1 cellular context compared by ENCODE assay signal in the genomic region with DNA sequence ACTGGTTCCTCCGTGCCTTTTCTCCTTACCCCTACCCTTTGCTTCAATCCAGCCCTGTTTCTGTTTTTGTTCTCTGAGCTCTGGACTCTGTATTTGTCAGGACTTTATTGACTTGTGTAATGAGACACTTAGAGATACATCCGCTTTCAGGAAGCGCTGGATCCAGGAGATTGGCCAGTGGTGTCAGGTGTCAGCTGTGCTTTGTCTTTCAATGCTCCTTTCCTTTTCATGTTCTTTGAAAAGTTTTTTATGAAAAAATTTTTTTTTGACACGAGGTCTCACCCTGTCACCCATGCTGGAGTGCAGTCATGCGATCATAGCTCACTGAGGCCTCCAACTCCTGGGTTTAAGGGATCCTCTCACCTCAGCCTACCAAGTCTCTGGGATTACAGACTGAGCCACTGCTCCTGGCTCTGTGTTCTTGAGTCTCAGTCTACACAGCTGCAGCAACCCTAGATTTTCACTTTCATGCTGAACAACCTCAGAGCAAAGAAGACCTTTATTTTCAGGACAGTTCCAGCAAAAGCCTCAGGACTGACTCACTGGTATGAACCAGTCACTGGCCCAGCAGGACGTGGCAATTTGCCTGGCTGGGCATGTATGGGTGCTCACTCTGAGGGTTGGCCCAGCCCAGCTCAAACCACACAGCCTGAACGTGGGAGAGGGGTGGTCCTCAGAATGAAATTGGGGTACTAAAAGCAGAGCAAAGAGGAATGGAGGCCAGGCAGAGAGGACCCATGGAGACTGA.
A peak's percentile ranks its signal among the peaks of the same experiment; 100 is the strongest.
TF ChIP-seq lines count a peak whose summit lies in the region.

No MANE protein-coding gene starts in this region.

TF ChIP-seq in HepG2, 621 proteins besides CTCF, POLR2A, EP300 and RAD21 (continued from another document and continues in another):
- TF ChIP-seq, protein P1, sequence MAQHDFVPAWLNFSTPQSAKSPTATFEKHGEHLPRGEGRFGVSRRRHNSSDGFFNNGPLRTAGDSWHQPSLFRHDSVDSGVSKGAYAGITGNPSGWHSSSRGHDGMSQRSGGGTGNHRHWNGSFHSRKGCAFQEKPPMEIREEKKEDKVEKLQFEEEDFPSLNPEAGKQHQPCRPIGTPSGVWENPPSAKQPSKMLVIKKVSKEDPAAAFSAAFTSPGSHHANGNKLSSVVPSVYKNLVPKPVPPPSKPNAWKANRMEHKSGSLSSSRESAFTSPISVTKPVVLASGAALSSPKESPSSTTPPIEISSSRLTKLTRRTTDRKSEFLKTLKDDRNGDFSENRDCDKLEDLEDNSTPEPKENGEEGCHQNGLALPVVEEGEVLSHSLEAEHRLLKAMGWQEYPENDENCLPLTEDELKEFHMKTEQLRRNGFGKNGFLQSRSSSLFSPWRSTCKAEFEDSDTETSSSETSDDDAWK (CRISPR knock-in tag; IDR thresholded peaks at IDR 0.05): no peak
- TF ChIP-seq, protein P2, sequence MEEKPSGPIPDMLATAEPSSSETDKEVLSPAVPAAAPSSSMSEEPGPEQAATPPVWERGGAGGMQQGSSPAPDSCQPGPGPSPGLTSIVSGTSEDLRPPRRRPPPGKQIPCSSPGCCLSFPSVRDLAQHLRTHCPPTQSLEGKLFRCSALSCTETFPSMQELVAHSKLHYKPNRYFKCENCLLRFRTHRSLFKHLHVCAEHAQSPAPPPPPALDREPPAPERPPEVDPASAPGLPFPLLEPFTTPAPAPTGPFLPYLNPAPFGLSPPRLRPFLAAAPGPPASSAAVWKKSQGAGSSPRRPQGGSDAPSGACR (CRISPR knock-in tag; IDR thresholded peaks at IDR 0.05): no peak
- no peak for TF ChIP-seq ZNF383 (CRISPR knock-in tag; IDR thresholded peaks at IDR 0.05; ENCODE audit: borderline replicate concordance)
- TF ChIP-seq RELA (CRISPR knock-in tag; IDR thresholded peaks at IDR 0.05): no peak
- peak; percentile 92 for TF ChIP-seq ZMYM3 (CRISPR knock-in tag; IDR thresholded peaks at IDR 0.05)
- no peak for TF ChIP-seq KLF6 (CRISPR knock-in tag; IDR thresholded peaks at IDR 0.05)
- TF ChIP-seq, protein P3, sequence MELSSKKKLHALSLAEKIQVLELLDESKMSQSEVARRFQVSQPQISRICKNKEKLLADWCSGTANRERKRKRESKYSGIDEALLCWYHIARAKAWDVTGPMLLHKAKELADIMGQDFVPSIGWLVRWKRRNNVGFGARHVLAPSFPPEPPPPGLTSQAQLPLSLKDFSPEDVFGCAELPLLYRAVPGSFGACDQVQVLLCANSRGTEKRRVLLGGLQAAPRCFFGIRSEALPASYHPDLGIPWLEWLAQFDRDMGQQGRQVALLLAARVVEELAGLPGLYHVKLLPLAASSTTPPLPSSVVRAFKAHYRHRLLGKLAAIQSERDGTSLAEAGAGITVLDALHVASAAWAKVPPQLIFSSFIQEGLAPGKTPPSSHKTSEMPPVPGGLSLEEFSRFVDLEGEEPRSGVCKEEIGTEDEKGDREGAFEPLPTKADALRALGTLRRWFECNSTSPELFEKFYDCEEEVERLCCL (CRISPR knock-in tag; IDR thresholded peaks at IDR 0.05; ENCODE audit: borderline replicate concordance): no peak
- TF ChIP-seq ZBTB42 (CRISPR knock-in tag; IDR thresholded peaks at IDR 0.05): no peak
- TF ChIP-seq ADNP (CRISPR knock-in tag; IDR thresholded peaks at IDR 0.05): peak; percentile 46; the same call in 1 of the 2 replicates
- no peak for TF ChIP-seq ARHGAP35 (CRISPR knock-in tag; IDR thresholded peaks at IDR 0.05; ENCODE audit: borderline replicate concordance)
- no peak for TF ChIP-seq KLF9 (CRISPR knock-in tag; IDR thresholded peaks at IDR 0.05; ENCODE audit: low read depth)
- TF ChIP-seq, protein P4, sequence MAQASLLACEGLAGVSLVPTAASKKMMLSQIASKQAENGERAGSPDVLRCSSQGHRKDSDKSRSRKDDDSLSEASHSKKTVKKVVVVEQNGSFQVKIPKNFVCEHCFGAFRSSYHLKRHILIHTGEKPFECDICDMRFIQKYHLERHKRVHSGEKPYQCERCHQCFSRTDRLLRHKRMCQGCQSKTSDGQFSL (CRISPR knock-in tag; IDR thresholded peaks at IDR 0.05): no peak
- no peak for TF ChIP-seq ZBTB8A (CRISPR knock-in tag; IDR thresholded peaks at IDR 0.05; ENCODE audit: borderline replicate concordance, low read depth)
- no peak for TF ChIP-seq PRMT3 (CRISPR knock-in tag; IDR thresholded peaks at IDR 0.05; ENCODE audit: borderline replicate concordance, low read depth)
- no peak for TF ChIP-seq ISX (CRISPR knock-in tag; conservative IDR thresholded peaks at IDR 0.05)
- no peak for TF ChIP-seq REPIN1 (CRISPR knock-in tag; IDR thresholded peaks at IDR 0.05; ENCODE audit: borderline replicate concordance, low read depth)
- no peak for TF ChIP-seq ZNF230 (CRISPR knock-in tag; IDR thresholded peaks at IDR 0.05)
- TF ChIP-seq, protein P5, sequence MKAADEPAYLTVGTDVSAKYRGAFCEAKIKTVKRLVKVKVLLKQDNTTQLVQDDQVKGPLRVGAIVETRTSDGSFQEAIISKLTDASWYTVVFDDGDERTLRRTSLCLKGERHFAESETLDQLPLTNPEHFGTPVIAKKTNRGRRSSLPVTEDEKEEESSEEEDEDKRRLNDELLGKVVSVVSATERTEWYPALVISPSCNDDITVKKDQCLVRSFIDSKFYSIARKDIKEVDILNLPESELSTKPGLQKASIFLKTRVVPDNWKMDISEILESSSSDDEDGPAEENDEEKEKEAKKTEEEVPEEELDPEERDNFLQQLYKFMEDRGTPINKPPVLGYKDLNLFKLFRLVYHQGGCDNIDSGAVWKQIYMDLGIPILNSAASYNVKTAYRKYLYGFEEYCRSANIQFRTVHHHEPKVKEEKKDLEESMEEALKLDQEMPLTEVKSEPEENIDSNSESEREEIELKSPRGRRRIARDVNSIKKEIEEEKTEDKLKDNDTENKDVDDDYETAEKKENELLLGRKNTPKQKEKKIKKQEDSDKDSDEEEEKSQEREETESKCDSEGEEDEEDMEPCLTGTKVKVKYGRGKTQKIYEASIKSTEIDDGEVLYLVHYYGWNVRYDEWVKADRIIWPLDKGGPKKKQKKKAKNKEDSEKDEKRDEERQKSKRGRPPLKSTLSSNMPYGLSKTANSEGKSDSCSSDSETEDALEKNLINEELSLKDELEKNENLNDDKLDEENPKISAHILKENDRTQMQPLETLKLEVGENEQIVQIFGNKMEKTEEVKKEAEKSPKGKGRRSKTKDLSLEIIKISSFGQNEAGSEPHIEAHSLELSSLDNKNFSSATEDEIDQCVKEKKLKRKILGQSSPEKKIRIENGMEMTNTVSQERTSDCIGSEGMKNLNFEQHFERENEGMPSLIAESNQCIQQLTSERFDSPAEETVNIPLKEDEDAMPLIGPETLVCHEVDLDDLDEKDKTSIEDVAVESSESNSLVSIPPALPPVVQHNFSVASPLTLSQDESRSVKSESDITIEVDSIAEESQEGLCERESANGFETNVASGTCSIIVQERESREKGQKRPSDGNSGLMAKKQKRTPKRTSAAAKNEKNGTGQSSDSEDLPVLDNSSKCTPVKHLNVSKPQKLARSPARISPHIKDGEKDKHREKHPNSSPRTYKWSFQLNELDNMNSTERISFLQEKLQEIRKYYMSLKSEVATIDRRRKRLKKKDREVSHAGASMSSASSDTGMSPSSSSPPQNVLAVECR (CRISPR knock-in tag; IDR thresholded peaks at IDR 0.05; ENCODE audit: borderline replicate concordance): peak; percentile 28; the same call in 1 of the 2 replicates
- TF ChIP-seq, protein P6, sequence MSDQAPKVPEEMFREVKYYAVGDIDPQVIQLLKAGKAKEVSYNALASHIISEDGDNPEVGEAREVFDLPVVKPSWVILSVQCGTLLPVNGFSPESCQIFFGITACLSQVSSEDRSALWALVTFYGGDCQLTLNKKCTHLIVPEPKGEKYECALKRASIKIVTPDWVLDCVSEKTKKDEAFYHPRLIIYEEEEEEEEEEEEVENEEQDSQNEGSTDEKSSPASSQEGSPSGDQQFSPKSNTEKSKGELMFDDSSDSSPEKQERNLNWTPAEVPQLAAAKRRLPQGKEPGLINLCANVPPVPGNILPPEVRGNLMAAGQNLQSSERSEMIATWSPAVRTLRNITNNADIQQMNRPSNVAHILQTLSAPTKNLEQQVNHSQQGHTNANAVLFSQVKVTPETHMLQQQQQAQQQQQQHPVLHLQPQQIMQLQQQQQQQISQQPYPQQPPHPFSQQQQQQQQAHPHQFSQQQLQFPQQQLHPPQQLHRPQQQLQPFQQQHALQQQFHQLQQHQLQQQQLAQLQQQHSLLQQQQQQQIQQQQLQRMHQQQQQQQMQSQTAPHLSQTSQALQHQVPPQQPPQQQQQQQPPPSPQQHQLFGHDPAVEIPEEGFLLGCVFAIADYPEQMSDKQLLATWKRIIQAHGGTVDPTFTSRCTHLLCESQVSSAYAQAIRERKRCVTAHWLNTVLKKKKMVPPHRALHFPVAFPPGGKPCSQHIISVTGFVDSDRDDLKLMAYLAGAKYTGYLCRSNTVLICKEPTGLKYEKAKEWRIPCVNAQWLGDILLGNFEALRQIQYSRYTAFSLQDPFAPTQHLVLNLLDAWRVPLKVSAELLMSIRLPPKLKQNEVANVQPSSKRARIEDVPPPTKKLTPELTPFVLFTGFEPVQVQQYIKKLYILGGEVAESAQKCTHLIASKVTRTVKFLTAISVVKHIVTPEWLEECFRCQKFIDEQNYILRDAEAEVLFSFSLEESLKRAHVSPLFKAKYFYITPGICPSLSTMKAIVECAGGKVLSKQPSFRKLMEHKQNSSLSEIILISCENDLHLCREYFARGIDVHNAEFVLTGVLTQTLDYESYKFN (CRISPR knock-in tag; conservative IDR thresholded peaks at IDR 0.05): peak; percentile 83
- TF ChIP-seq, protein P7, sequence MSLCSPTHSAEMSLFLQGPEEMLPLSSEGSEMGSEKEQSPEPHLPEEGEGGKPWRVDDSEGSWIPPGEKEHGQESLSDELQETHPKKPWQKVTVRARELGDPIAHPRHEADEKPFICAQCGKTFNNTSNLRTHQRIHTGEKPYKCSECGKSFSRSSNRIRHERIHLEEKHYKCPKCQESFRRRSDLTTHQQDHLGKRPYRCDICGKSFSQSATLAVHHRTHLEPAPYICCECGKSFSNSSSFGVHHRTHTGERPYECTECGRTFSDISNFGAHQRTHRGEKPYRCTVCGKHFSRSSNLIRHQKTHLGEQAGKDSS (CRISPR knock-in tag; IDR thresholded peaks at IDR 0.05; ENCODE audit: borderline replicate concordance, low read depth): no peak
- 0 out of 2 replicates have a peak, but pooled peaks have one; percentile 32 for TF ChIP-seq CREM (IDR thresholded peaks at IDR 0.05)
- TF ChIP-seq CREM (CRISPR knock-in tag; IDR thresholded peaks at IDR 0.05): no peak
- no peak for TF ChIP-seq ZNF207 (IDR thresholded peaks at IDR 0.05; ENCODE audit: borderline replicate concordance)
- no peak for TF ChIP-seq MXI1 (IDR thresholded peaks at IDR 0.05; ENCODE audit: borderline replicate concordance, low read depth, low read length)
- no peak for TF ChIP-seq ZNF12 (CRISPR knock-in tag; IDR thresholded peaks at IDR 0.05)
- TF ChIP-seq ZSCAN29 (CRISPR knock-in tag; conservative IDR thresholded peaks at IDR 0.05): no peak
- TF ChIP-seq, protein P8, sequence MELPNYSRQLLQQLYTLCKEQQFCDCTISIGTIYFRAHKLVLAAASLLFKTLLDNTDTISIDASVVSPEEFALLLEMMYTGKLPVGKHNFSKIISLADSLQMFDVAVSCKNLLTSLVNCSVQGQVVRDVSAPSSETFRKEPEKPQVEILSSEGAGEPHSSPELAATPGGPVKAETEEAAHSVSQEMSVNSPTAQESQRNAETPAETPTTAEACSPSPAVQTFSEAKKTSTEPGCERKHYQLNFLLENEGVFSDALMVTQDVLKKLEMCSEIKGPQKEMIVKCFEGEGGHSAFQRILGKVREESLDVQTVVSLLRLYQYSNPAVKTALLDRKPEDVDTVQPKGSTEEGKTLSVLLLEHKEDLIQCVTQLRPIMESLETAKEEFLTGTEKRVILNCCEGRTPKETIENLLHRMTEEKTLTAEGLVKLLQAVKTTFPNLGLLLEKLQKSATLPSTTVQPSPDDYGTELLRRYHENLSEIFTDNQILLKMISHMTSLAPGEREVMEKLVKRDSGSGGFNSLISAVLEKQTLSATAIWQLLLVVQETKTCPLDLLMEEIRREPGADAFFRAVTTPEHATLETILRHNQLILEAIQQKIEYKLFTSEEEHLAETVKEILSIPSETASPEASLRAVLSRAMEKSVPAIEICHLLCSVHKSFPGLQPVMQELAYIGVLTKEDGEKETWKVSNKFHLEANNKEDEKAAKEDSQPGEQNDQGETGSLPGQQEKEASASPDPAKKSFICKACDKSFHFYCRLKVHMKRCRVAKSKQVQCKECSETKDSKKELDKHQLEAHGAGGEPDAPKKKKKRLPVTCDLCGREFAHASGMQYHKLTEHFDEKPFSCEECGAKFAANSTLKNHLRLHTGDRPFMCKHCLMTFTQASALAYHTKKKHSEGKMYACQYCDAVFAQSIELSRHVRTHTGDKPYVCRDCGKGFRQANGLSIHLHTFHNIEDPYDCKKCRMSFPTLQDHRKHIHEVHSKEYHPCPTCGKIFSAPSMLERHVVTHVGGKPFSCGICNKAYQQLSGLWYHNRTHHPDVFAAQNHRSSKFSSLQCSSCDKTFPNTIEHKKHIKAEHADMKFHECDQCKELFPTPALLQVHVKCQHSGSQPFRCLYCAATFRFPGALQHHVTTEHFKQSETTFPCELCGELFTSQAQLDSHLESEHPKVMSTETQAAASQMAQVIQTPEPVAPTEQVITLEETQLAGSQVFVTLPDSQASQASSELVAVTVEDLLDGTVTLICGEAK (IDR thresholded peaks at IDR 0.05): no peak
- TF ChIP-seq, protein P8 (CRISPR knock-in tag; IDR thresholded peaks at IDR 0.05): no peak; the same call in 1 of the 2 replicates
- TF ChIP-seq, protein P9, sequence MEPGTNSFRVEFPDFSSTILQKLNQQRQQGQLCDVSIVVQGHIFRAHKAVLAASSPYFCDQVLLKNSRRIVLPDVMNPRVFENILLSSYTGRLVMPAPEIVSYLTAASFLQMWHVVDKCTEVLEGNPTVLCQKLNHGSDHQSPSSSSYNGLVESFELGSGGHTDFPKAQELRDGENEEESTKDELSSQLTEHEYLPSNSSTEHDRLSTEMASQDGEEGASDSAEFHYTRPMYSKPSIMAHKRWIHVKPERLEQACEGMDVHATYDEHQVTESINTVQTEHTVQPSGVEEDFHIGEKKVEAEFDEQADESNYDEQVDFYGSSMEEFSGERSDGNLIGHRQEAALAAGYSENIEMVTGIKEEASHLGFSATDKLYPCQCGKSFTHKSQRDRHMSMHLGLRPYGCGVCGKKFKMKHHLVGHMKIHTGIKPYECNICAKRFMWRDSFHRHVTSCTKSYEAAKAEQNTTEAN (CRISPR knock-in tag; conservative IDR thresholded peaks at IDR 0.05): no peak
